ENCODE assay signal across 9 cellular contexts in genomic region chr7:151447901-151448260, GRCh38. TPM values are rescaled to one million over a fixed set of nuclear protein-coding genes. Genes with fewer than 3 reads are reported as not detected.
DNase-seq lines count a peak whose midpoint lies in the region; ATAC-seq and TF ChIP-seq lines count a peak whose summit lies in the region.
"Had no signal": no experiment of that assay in that cellular context is flagged by ENCODE, and none has a peak within 500 bp of the region (broad histone marks: within the 10 kb centered on the region; RNA-seq: fewer than 3 reads in every experiment).

No MANE protein-coding gene starts in this region.

- POLR2A ChIA-PET in BJ (lab: Charles Lee) = no interaction called here

- TF ChIP-seq CTCF in BJ (IDR thresholded peaks at IDR 0.05; ENCODE audit: insufficient read depth, low read depth, low read length) (no peak), epithelial cell of esophagus (IDR thresholded peaks at IDR 0.05; ENCODE audit: insufficient read depth, low read depth, low read length, missing control alignments) (no peak)

- no peak overlapping the region for H3K27ac ChIP-seq in neuronal stem cell (replicated peaks; ENCODE audit: low read length)
- H3K27ac ChIP-seq: SJSA1 had no signal

- WGBS in neuronal stem cell (ENCODE audit: extremely low coverage in 2 of 2, insufficient read length in 2 of 2, insufficient replicate concordance in 1 of 2), 2 donors = no CpG with 5 or more reads among the region's 26 CpGs

- CTCF ChIA-PET in BJ (lab: Yijun Ruan, JAX) = interaction anchor here (0.6 to 9.5 kb wide), 26 partner anchors 10 to 581 kb away, joined by 3 to 148 read pairs (median 8); no protein-coding TSS in a partner anchor

- peak overlapping the region; percentile 99 for H2AFZ ChIP-seq in neuronal stem cell (ENCODE audit: low read length)

- peak overlapping the region; percentile 87 for H3K23ac ChIP-seq in neuronal stem cell (ENCODE audit: low read depth, low read length, poor library complexity)

- H3K36me3 Mint-ChIP-seq in IgD-negative memory B cell = no peaks in the 10 kb centered on the region

- peak overlapping the region; percentile 90 for H2BK15ac ChIP-seq in neuronal stem cell (ENCODE audit: low read length)

- no peak overlapping the region for H3K4ac ChIP-seq in neuronal stem cell (ENCODE audit: low read length)

- H3K27me3 ChIP-seq in BJ (ENCODE audit: control insufficient read depth, insufficient read depth, low read length) (peaks cover 2% of the 10 kb centered on the region; the same call in 1 of the 2 replicates), neuronal stem cell (ENCODE audit: control insufficient read depth in 3 of 3, insufficient read depth in 3 of 3, low read depth in 1 of 3, low read length in 3 of 3) (peaks cover 0 to 35% (median 8%) of the 10 kb centered on the region in 3 experiments)
- H3K27me3 ChIP-seq: SJSA1 had no signal

- H4K8ac ChIP-seq in neuronal stem cell (ENCODE audit: low read depth, low read length) = no peak overlapping the region

- no peak overlapping the region for H4K91ac ChIP-seq in neuronal stem cell (ENCODE audit: low read depth, low read length, poor library complexity)

- H3K9me3 Mint-ChIP-seq in IgD-negative memory B cell = no peaks in the 10 kb centered on the region

- peaks cover 14% of the 10 kb centered on the region for H3K27me3 Mint-ChIP-seq in IgD-negative memory B cell

- H2AK5ac ChIP-seq in neuronal stem cell (ENCODE audit: low read depth, low read length) = peak overlapping the region; percentile 53

- no peak overlapping the region for H2BK5ac ChIP-seq in neuronal stem cell (ENCODE audit: low read length)

- ATAC-seq in GM18517 (IDR thresholded peaks at IDR 0.05; ENCODE audit: unreplicated experiment) = no peak

- peaks cover 0 to under 1% of the 10 kb centered on the region in 2 donors for H3K9me3 ChIP-seq in neuronal stem cell (replicated peaks in 1 of 2; ENCODE audit: control insufficient read depth in 2 of 2, insufficient read depth in 1 of 2, low read depth in 1 of 2, low read length in 2 of 2)
- H3K9me3 ChIP-seq: SJSA1 had no signal

- H3K9ac ChIP-seq in neuronal stem cell (ENCODE audit: low read depth, low read length, poor library complexity) = peak overlapping the region; percentile 84

- H3K79me1 ChIP-seq in neuronal stem cell (ENCODE audit: low read depth, low read length) = no peaks in the 10 kb centered on the region

- peak overlapping the region; percentile 98 for H3K18ac ChIP-seq in neuronal stem cell (ENCODE audit: low read length)

- peak overlapping the region; percentile 44 for H3K4me3 ChIP-seq in BJ (ENCODE audit: low read depth, low read length)
- peak overlapping the region; percentile 41 for H3K4me3 ChIP-seq in epithelial cell of esophagus (ENCODE audit: low read length)
- peak overlapping the region in 1 of 2 donors; percentile 74 for H3K4me3 ChIP-seq in neuronal stem cell (ENCODE audit: low read length in 2 of 2)

- H3K4me2 ChIP-seq in neuronal stem cell (ENCODE audit: insufficient read depth, low read length, poor library complexity, severe bottlenecking) = peak overlapping the region; percentile 98

- peak overlapping the region in 3 of 4 donors; percentile 68 to 93 (median 91) for H3K4me3 Mint-ChIP-seq in IgD-negative memory B cell

- H2BK120ac ChIP-seq in neuronal stem cell (ENCODE audit: low read depth, low read length) = no peak overlapping the region

- no peak overlapping the region for H3K27ac Mint-ChIP-seq in IgD-negative memory B cell

- no peaks in the 10 kb centered on the region for H3K4me1 ChIP-seq in neuronal stem cell (ENCODE audit: control insufficient read depth in 2 of 2, insufficient read depth in 1 of 2, low read depth in 1 of 2, low read length in 2 of 2)

- no peak overlapping the region for H2BK12ac ChIP-seq in neuronal stem cell (ENCODE audit: low read length)

- H3K36me3 ChIP-seq in BJ (ENCODE audit: control insufficient read depth, insufficient read depth, low read length) (no peaks in the 10 kb centered on the region), neuronal stem cell (replicated peaks in 1 of 2; ENCODE audit: control insufficient read depth in 2 of 2, insufficient read depth in 2 of 2, low read length in 2 of 2) (no peaks in the 10 kb centered on the region)
- H3K36me3 ChIP-seq: SJSA1 had no signal

- DNase-seq in BJ (ENCODE audit: low read depth) = no peak
- DNase-seq in epithelial cell of esophagus (ENCODE audit: low read depth) = no peak
- DNase-seq in neuronal stem cell (ENCODE audit: low spot score) = no peak
- no peak for DNase-seq in anterior cingulate cortex (lab: John Stamatoyannopoulos, UW)
- DNase-seq in NCI-H82 (lab: John Stamatoyannopoulos, UW) = no peak
- DNase-seq in NCI-H526 treated with DMSO at 0.1 percent for 48 hours (lab: John Stamatoyannopoulos, UW) = no peak

- peak overlapping the region; percentile 92 for H3K14ac ChIP-seq in neuronal stem cell (ENCODE audit: low read length)

- H3K4me1 Mint-ChIP-seq in IgD-negative memory B cell = no peaks in the 10 kb centered on the region

RNA-seq across cellular contexts. Expression of gene CRYGN, which starts 7.9 kb away (rescaled TPM):
- polyA plus RNA-seq in BJ (2011; rRNA removed) (0.07 and 0.10 TPM in 2 replicates), IgD-negative memory B cell (not detected)
- not detected in 2 replicates for polyA minus RNA-seq in BJ (2011; rRNA and poly(A)+ RNA removed)
- polyA plus RNA-seq in neuronal stem cell (2013, experiment 1 of 2) = 0.24 TPM
- polyA plus RNA-seq in neuronal stem cell (2013, experiment 2 of 2) = 0.26 TPM

RNA-seq across cellular contexts. Expression of gene WDR86, which starts 38.0 kb away (rescaled TPM):
- polyA plus RNA-seq in BJ (2011; rRNA removed) = 0.04 TPM in 1 of 2 replicates, not detected in the other
- polyA minus RNA-seq in BJ (2011; rRNA and poly(A)+ RNA removed) = not detected in 2 replicates
- polyA plus RNA-seq in IgD-negative memory B cell = 0.54 TPM
- polyA plus RNA-seq in neuronal stem cell (2013, experiment 1 of 2) = 20.7 TPM
- polyA plus RNA-seq in neuronal stem cell (2013, experiment 2 of 2) = 20.8 TPM
